32 cellular contexts compared by ENCODE assay signal in genomic region chr1:82052563-82052962, GRCh38.
"Had no signal": no experiment of that assay in that cellular context is flagged by ENCODE, and none has a peak within 500 bp of the region (broad histone marks: within the 10 kb centered on the region; RNA-seq: fewer than 3 reads in every experiment).

No MANE protein-coding gene starts in this region.

- ATAC-seq: activated CD4-positive, CD25-positive, alpha-beta regulatory T cell treated with anti-CD3 and anti-CD28 coated beads, Interleukin-2, amount 50 U/mL, for 24 hours; activated CD8-positive, alpha-beta T cell treated with anti-CD3 and anti-CD28 coated beads for 36 hours; activated T-cell treated with anti-CD3 and anti-CD28 coated beads, Interleukin-2, amount 50 U/mL, for 4 hours; activated T-helper 17 cell treated with anti-CD3 and anti-CD28 coated beads, Interleukin-2, amount 50 U/mL, for 72 hours; gastrocnemius medialis; T-helper 17 cell had no signal

- H3K4me1 ChIP-seq: colonic mucosa, esophagus muscularis mucosa, gastrocnemius medialis, heart right ventricle had no signal

- FAIRE-seq: astrocyte had no signal

- DNase-seq: activated B cell treated with CpG ODN at 0.5 μM for 24 hours; activated CD4-positive, alpha-beta T cell treated with anti-CD3 and anti-CD28 coated beads for 48 hours; activated CD4-positive, alpha-beta T cell treated with anti-CD3 and anti-CD28 coated beads, Interleukin-2, amount 50 U/mL, for 1 hour; activated CD4-positive, alpha-beta T cell treated with anti-CD3 and anti-CD28 coated beads, Interleukin-2, amount 50 U/mL, for 48 hours; activated CD8-positive, alpha-beta memory T cell treated with anti-CD3 and anti-CD28 coated beads for 24 hours; activated CD8-positive, alpha-beta T cell treated with anti-CD3 and anti-CD28 coated beads for 36 hours; activated effector memory CD4-positive, alpha-beta T cell treated with Interleukin-2 at 50 U/mL for 16 hours; activated gamma-delta T cell treated with Interleukin-2 at 50 U/mL for 16 hours; activated naive CD4-positive, alpha-beta T cell treated with anti-CD3 and anti-CD28 coated beads, Interleukin-2, amount 50 U/mL, for 16 hours; activated naive CD4-positive, alpha-beta T cell treated with Interleukin-2 at 50 U/mL for 16 hours; activated T-cell treated with anti-CD3 and anti-CD28 coated beads, Interleukin-2, amount 50 U/mL, for 4 hours; amniotic stem cell; anterior cingulate cortex; central memory CD4-positive, alpha-beta T cell; cerebellar nuclear complex; colonic mucosa; effector memory CD4-positive, alpha-beta T cell; endodermal cell; erythroblast; foreskin fibroblast; gastrocnemius medialis; glutamatergic neuron; heart right ventricle; T-helper 1 cell; T-helper 17 cell; T1000; WERI-Rb-1 had no signal

- H3K27me3 ChIP-seq: cardiac muscle cell, colonic mucosa, esophagus muscularis mucosa, gastrocnemius medialis, heart right ventricle had no signal

- H3K27ac ChIP-seq: cardiac muscle cell, colonic mucosa, esophagus muscularis mucosa, gastrocnemius medialis, heart right ventricle, WERI-Rb-1 had no signal

- H3K4me3 ChIP-seq: cardiac muscle cell, colonic mucosa, esophagus muscularis mucosa, gastrocnemius medialis, heart right ventricle had no signal

- H3K9me3 ChIP-seq: colonic mucosa, esophagus muscularis mucosa, gastrocnemius medialis had no signal

- H3K36me3 ChIP-seq: cardiac muscle cell, colonic mucosa, esophagus muscularis mucosa, gastrocnemius medialis, heart right ventricle, WERI-Rb-1 had no signal
